Comparison of ENCODE assay signal across 19 cellular contexts in genomic region chr9:73042155-73042554, GRCh38.
DNase-seq lines count a peak whose midpoint lies in the region; ATAC-seq, FAIRE-seq and TF ChIP-seq lines count a peak whose summit lies in the region.
"Had no signal": no experiment of that assay in that cellular context is flagged by ENCODE, and none has a peak within 500 bp of the region (broad histone marks: within the 10 kb centered on the region; RNA-seq: fewer than 3 reads in every experiment).

No MANE protein-coding gene starts in this region.

- H3K27me3 ChIP-seq in keratinocyte (ENCODE audit: control insufficient read depth, extremely low read depth, insufficient read depth, low read length), result no peaks in the 10 kb centered on the region

- no peak overlapping the region for H3K9ac ChIP-seq in keratinocyte (ENCODE audit: control insufficient read depth, extremely low read depth, insufficient read depth, low read length)

- H3K4me3 ChIP-seq in choroid plexus epithelial cell (ENCODE audit: low read depth, low read length) (no peak overlapping the region), keratinocyte (ENCODE audit: control insufficient read depth in 2 of 3, extremely low read depth in 1 of 3, insufficient read depth in 2 of 3, low read depth in 1 of 3, low read length in 3 of 3) (no peak overlapping the region)

- H4K20me1 ChIP-seq in keratinocyte (ENCODE audit: control insufficient read depth, extremely low read depth, insufficient read depth, low read length), result no peaks in the 10 kb centered on the region

- DNase-seq in A172 (ENCODE audit: low spot score), result peak; percentile 28
- peak; percentile 62 for DNase-seq in HT1080 (ENCODE audit: low read depth)
- DNase-seq in choroid plexus epithelial cell (ENCODE audit: low read depth), result peak; percentile 52
- DNase-seq in keratinocyte (ENCODE audit: low read depth, low spot score), result no peak
- no peak for DNase-seq in GM13977 (ENCODE audit: low spot score)
- DNase-seq in erythroblast (lab: John Stamatoyannopoulos, UW), result no peak
- no peak for DNase-seq in activated effector memory CD4-positive, alpha-beta T cell treated with anti-CD3 and anti-CD28 coated beads, Interleukin-2, amount 50 U/mL, for 16 hours
- DNase-seq: 8988T; activated CD4-positive, alpha-beta T cell treated with anti-CD3 and anti-CD28 coated beads, Interleukin-2, amount 10 ng/mL, durations not matched to agents 24 days and 14 days; activated CD8-positive, alpha-beta memory T cell treated with anti-CD3 and anti-CD28 coated beads, Interleukin-2, amount 50 U/mL, for 4 hours; anterior cingulate cortex; immature natural killer cell; NCI-H1930; NCI-H446 treated with DMSO at 0.1 percent for 48 hours had no signal

- H3K4me1 ChIP-seq in keratinocyte (ENCODE audit: control insufficient read depth, extremely low read depth, insufficient read depth, low read length), result no peaks in the 10 kb centered on the region

- no peaks in the 10 kb centered on the region for H3K9me3 ChIP-seq in keratinocyte (ENCODE audit: control insufficient read depth, low read depth, low read length)

- ATAC-seq in GM21381 (IDR thresholded peaks at IDR 0.05; ENCODE audit: unreplicated experiment), result no peak
- ATAC-seq: natural killer cell treated with Interleukin-12 subunit alpha and Interleukin-12 subunit beta and Interleukin-15 and Interleukin-18, amount 100 ng/mL, for 72 hours had no signal

- peak; percentile 32 for FAIRE-seq in keratinocyte (lab: Jason Lieb, UNC)
- FAIRE-seq: colon, endometrium, TTC549 had no signal

- H3K79me2 ChIP-seq in keratinocyte (ENCODE audit: control insufficient read depth, insufficient read depth, low read length), result no peaks in the 10 kb centered on the region

- no peaks in the 10 kb centered on the region for H3K9me1 ChIP-seq in keratinocyte (ENCODE audit: control insufficient read depth, extremely low read depth, insufficient read depth, low read length)

- no peak overlapping the region for H2AFZ ChIP-seq in keratinocyte (ENCODE audit: control insufficient read depth, low read length)

- TF ChIP-seq CTCF in choroid plexus epithelial cell (conservative IDR thresholded peaks at IDR 0.05; ENCODE audit: low read depth, low read length) (no peak), keratinocyte (optimal IDR thresholded peaks at IDR 0.05 in 1 of 3, IDR thresholded peaks at IDR 0.05 in 1 of 3, conservative IDR thresholded peaks at IDR 0.05 in 1 of 3; ENCODE audit: extremely low read depth in 1 of 3, insufficient read depth in 2 of 3, low read length in 3 of 3) (no peak), GM13977 (IDR thresholded peaks at IDR 0.05; ENCODE audit: extremely low read depth, insufficient read depth, missing control alignments) (no peak)

- H3K27ac ChIP-seq in keratinocyte (ENCODE audit: control insufficient read depth, insufficient read depth, low read length), result no peak overlapping the region

- in situ Hi-C loops in GM13977 (cut with MboI; ENCODE audit: low pct_unique_long_range_greater_than_20kb, low sequenced_read_pairs, unreplicated experiment), result no loop called here

- dilution Hi-C loops in keratinocyte (cut with MboI; ENCODE audit: extremely low pct_ligation_motif_present, low sequenced_read_pairs), result no loop called here

- no peaks in the 10 kb centered on the region for H3K36me3 ChIP-seq in keratinocyte (ENCODE audit: control insufficient read depth in 2 of 2, extremely low read depth in 1 of 2, insufficient read depth in 2 of 2, low read length in 2 of 2)

- no peak overlapping the region for H3K4me2 ChIP-seq in keratinocyte (ENCODE audit: control insufficient read depth, extremely low read depth, insufficient read depth, low read depth, low read length)

- no peak for TF ChIP-seq POLR2A in erythroblast (IDR thresholded peaks at IDR 0.05; ENCODE audit: low read length)

Comparison
In these comparisons a context has a peak if more than half of its experiments do, and no peak if none do; other contexts are left out.
1. DNase-seq: peak in A172 (single experiment), HT1080 (single experiment) and choroid plexus epithelial cell (single experiment); none in keratinocyte (single experiment), GM13977 (single experiment), erythroblast (0 of 2) and activated effector memory CD4-positive, alpha-beta T cell treated with anti-CD3 and anti-CD28 coated beads, Interleukin-2, amount 50 U/mL, for 16 hours (single experiment).